In genomic region chr13:110397445-110397844, GRCh38 we compare ENCODE assay signal across 12 cellular contexts.
DNase-seq lines count a peak whose midpoint lies in the region; ATAC-seq and TF ChIP-seq lines count a peak whose summit lies in the region.
"Had no signal": no experiment of that assay in that cellular context is flagged by ENCODE, and none has a peak within 500 bp of the region (broad histone marks: within the 10 kb centered on the region; RNA-seq: fewer than 3 reads in every experiment).

No MANE protein-coding gene starts in this region.

- POLR2A ChIA-PET in AG04450 (lab: Yijun Ruan, JAX) = interaction anchor here (0.7 to 1.5 kb wide), 3 partner anchors 15 to 150 kb away, joined by 3 to 5 read pairs (median 5); no protein-coding TSS in a partner anchor

- TF ChIP-seq POLR2A in adrenal gland (IDR thresholded peaks at IDR 0.05) (no peak), gastroesophageal sphincter (IDR thresholded peaks at IDR 0.05) (no peak)

- no peaks in the 10 kb centered on the region for H3K9me3 ChIP-seq in AG04450 (ENCODE audit: control insufficient read depth, insufficient read depth, low read length)
- H3K9me3 ChIP-seq in adrenal gland (replicated peaks in 1 of 3) = no peaks in the 10 kb centered on the region
- H3K9me3 ChIP-seq in gastroesophageal sphincter = no peaks in the 10 kb centered on the region
- H3K9me3 ChIP-seq in parathyroid adenoma (ENCODE audit: control insufficient read depth, low read length) = no peaks in the 10 kb centered on the region

- H3K36me3 ChIP-seq in adrenal gland (replicated peaks in 1 of 2) (no peaks in the 10 kb centered on the region), gastroesophageal sphincter (no peaks in the 10 kb centered on the region), parathyroid adenoma (ENCODE audit: control insufficient read depth, insufficient read depth, low read length) (no peaks in the 10 kb centered on the region)

- H3K4me1 ChIP-seq in adrenal gland (replicated peaks in 1 of 2) (peaks cover 0 to 36% of the 10 kb centered on the region in 2 donors), gastroesophageal sphincter (peaks cover 26 to 91% (median 35%) of the 10 kb centered on the region in 3 donors), parathyroid adenoma (peaks cover 8% of the 10 kb centered on the region)

- TF ChIP-seq CTCF in AG04450 (IDR thresholded peaks at IDR 0.05; ENCODE audit: low read depth, low read length) (no peak), adrenal gland (IDR thresholded peaks at IDR 0.05) (no peak), gastroesophageal sphincter (IDR thresholded peaks at IDR 0.05) (no peak), parathyroid adenoma (IDR thresholded peaks at IDR 0.05) (no peak)

- H3K4me3 ChIP-seq in AG04450 (ENCODE audit: low read depth, low read length) (peak overlapping the region; percentile 55), adrenal gland (no peak overlapping the region), gastroesophageal sphincter (peak overlapping the region; percentile 22 to 29), parathyroid adenoma (ENCODE audit: low read depth, low read length) (no peak overlapping the region)
- H3K4me3 ChIP-seq: SK-N-MC had no signal

- peak overlapping the region; percentile 98 for H3K27ac ChIP-seq in AG04450 (ENCODE audit: low read depth, low read length)
- H3K27ac ChIP-seq in adrenal gland = peak overlapping the region; percentile 38 to 89 (median 68)
- H3K27ac ChIP-seq in gastroesophageal sphincter = peak overlapping the region; percentile 90 to 98 (median 94)
- peak overlapping the region; percentile 59 for H3K27ac ChIP-seq in parathyroid adenoma
- H3K27ac ChIP-seq: SK-N-MC had no signal

- 48 to 57% (median 56%) methylated on average over 9 of the region's 9 CpGs for WGBS in adrenal gland, 4 donors
- 5 to 13% methylated on average over 6 to 9 of the region's 9 CpGs for WGBS in gastroesophageal sphincter (ENCODE audit: low coverage in 1 of 2), 2 donors

- intact Hi-C loops in adrenal gland (cut with DNase I) = no loop called here

- CTCF ChIA-PET in AG04450 (lab: Charles Lee) = no interaction called here

- no peaks in the 10 kb centered on the region for H3K27me3 ChIP-seq in AG04450 (ENCODE audit: control insufficient read depth, insufficient read depth, low read length)
- H3K27me3 ChIP-seq in adrenal gland = no peaks in the 10 kb centered on the region
- H3K27me3 ChIP-seq in gastroesophageal sphincter = no peaks in the 10 kb centered on the region
- no peaks in the 10 kb centered on the region for H3K27me3 ChIP-seq in parathyroid adenoma (ENCODE audit: control insufficient read depth, insufficient read depth, low read length)

- no peak for DNase-seq in AG04450 (ENCODE audit: low read depth, low spot score)
- DNase-seq in adrenal gland = peak in 3 of 7 donors; percentile 32 to 51 (median 48)
- no peak for DNase-seq in activated CD4-positive, alpha-beta T cell treated with anti-CD3 and anti-CD28 coated beads, Interleukin-2, amount 50 U/mL, for 48 hours
- DNase-seq in stimulated activated CD4-positive, alpha-beta T cell treated with anti-CD3 and anti-CD28 coated beads, Interleukin-4, amount 100 ng/mL, for 4 hours = no peak
- DNase-seq: activated T-cell treated with anti-CD3 and anti-CD28 coated beads, Interleukin-2, amount 50 U/mL, for 24 hours; CD4-positive, CD25-positive, alpha-beta regulatory T cell; NCI-H1436 had no signal

- TF ChIP-seq EP300 in gastroesophageal sphincter (IDR thresholded peaks at IDR 0.05) = no peak

- H3K79me2 ChIP-seq in parathyroid adenoma = no peaks in the 10 kb centered on the region

- ATAC-seq in gastroesophageal sphincter = peak; percentile 54
- no peak for ATAC-seq in HG03108 (IDR thresholded peaks at IDR 0.05; ENCODE audit: unreplicated experiment)
- no peak for ATAC-seq in esophagus mucosa

- H3K9ac ChIP-seq in parathyroid adenoma = no peak overlapping the region

- H2AFZ ChIP-seq in parathyroid adenoma = no peak overlapping the region

- H3K4me2 ChIP-seq in parathyroid adenoma (ENCODE audit: low read length) = no peak overlapping the region

Comparison
In these comparisons a context has a peak if more than half of its experiments do, and no peak if none do; other contexts are left out.
1. H3K4me3 ChIP-seq: peak in AG04450 (single experiment) and gastroesophageal sphincter (2 of 2); none in adrenal gland (0 of 4) and parathyroid adenoma (single experiment).
2. Peak in every context shown above with its lines, with median percentiles within 50 percentile points of each other: H3K27ac ChIP-seq.